In the genomic region with DNA sequence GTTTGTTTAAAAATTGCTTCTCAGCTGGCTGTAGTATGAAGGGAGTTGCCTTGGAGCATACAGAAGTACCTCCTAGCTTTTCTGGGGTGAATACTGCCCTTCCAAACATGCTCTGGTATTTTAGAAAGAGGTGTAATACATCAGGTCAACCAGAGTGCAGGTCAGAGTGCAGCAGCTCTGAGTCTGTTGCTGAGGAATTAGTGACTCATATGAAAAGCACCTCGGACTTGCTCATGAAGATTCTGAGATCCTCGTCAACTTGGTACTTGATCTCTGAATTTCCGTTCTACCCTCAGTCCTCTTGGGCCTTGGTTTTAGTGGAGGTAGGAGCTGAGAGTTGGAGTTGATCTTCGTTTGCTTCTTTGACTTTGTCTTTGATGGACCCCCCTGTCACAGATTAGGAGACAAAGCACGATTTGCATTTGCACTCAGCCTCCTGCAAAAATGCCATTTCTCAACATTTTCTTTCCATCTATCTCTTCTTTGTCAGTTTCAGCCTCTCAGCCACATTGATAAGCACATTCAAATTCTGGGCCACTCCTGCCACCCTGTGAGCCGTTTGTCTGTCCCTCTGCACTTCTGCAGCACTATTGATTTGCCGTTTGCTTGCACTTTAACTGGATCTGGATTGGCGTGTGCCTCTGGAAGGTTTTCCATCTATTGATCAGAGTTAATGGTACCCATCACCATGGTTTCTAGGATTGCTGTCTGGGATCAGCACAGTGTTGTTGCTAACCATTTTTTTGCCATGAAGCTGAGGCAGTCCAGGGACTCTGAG, we compare ENCODE assay signal across 13 cellular contexts.
DNase-seq lines count a peak whose midpoint lies in the region; ATAC-seq and TF ChIP-seq lines count a peak whose summit lies in the region.
"Had no signal": no experiment of that assay in that cellular context is flagged by ENCODE, and none has a peak within 500 bp of the region (broad histone marks: within the 10 kb centered on the region; RNA-seq: fewer than 3 reads in every experiment).

No MANE protein-coding gene starts in this region.

- H3K9me2 ChIP-seq in SK-N-SH, result no peaks in the 10 kb centered on the region

- ATAC-seq in activated CD8-positive, alpha-beta T cell treated with anti-CD3 and anti-CD28 coated beads, Interleukin-2, amount 10 ng/mL, durations not matched to agents 7 days and 5 days, result no peak
- ATAC-seq in Right ventricle myocardium superior (ENCODE audit: poor library complexity), result no peak
- ATAC-seq: body of pancreas had no signal

- H3K9me3 ChIP-seq in SK-N-SH (no peaks in the 10 kb centered on the region), testis (no peaks in the 10 kb centered on the region)
- H3K9me3 ChIP-seq: body of pancreas, thyroid gland had no signal

- H3K27me3 ChIP-seq in SK-N-SH (ENCODE audit: insufficient read depth) (no peaks in the 10 kb centered on the region), rectal smooth muscle tissue (ENCODE audit: control insufficient read depth, insufficient read depth, low read length) (no peaks in the 10 kb centered on the region), testis (no peaks in the 10 kb centered on the region)
- H3K27me3 ChIP-seq: body of pancreas, thyroid gland had no signal

- H3K4me1 ChIP-seq in SK-N-SH (ENCODE audit: control insufficient read depth in 1 of 2, insufficient read depth in 2 of 2, low read depth in 1 of 2, low read length in 1 of 2), result peaks cover 8 to 18% of the 10 kb centered on the region in 2 experiments; a peak in 2 of 4 replicates
- peaks cover 16% of the 10 kb centered on the region for H3K4me1 ChIP-seq in rectal smooth muscle tissue (ENCODE audit: control insufficient read depth, insufficient read depth, low read length)
- H3K4me1 ChIP-seq in testis, result no peaks in the 10 kb centered on the region
- H3K4me1 ChIP-seq: thyroid gland had no signal

- POLR2A ChIA-PET in SK-N-SH (lab: Yijun Ruan, JAX), result interaction anchor here (0.9 kb wide), 1 partner anchor 20 kb away, joined by 4 read pairs; no protein-coding TSS in a partner anchor
- POLR2A ChIA-PET in activated CD8-positive, alpha-beta T cell treated with anti-CD3 and anti-CD28 coated beads, Interleukin-2, amount 10 ng/mL, durations not matched to agents 7 days and 5 days (lab: Charles Lee), result no interaction called here

- peaks cover 29% of the 10 kb centered on the region for H3K27me3 Mint-ChIP-seq in activated CD8-positive, alpha-beta T cell treated with anti-CD3 and anti-CD28 coated beads, Interleukin-2, amount 10 ng/mL, durations not matched to agents 7 days and 5 days (ENCODE audit: low read depth)

- no peaks in the 10 kb centered on the region for H3K9me3 Mint-ChIP-seq in activated CD8-positive, alpha-beta T cell treated with anti-CD3 and anti-CD28 coated beads, Interleukin-2, amount 10 ng/mL, durations not matched to agents 7 days and 5 days (ENCODE audit: insufficient read depth)

- no peaks in the 10 kb centered on the region for H3K36me3 ChIP-seq in SK-N-SH (replicated peaks in 1 of 2; ENCODE audit: control insufficient read depth in 1 of 2, insufficient read depth in 2 of 2, low read length in 1 of 2)
- H3K36me3 ChIP-seq in rectal smooth muscle tissue (ENCODE audit: control insufficient read depth, insufficient read depth, low read length), result no peaks in the 10 kb centered on the region
- no peaks in the 10 kb centered on the region for H3K36me3 ChIP-seq in testis (ENCODE audit: low read depth, missing control alignments)
- H3K36me3 ChIP-seq: thyroid gland had no signal

- H3K79me2 ChIP-seq in SK-N-SH (ENCODE audit: insufficient read depth), result no peaks in the 10 kb centered on the region

- TF ChIP-seq RAD21 in SK-N-SH (IDR thresholded peaks at IDR 0.05; ENCODE audit: low read length), result no peak

- H3K4me3 ChIP-seq in SK-N-SH (ENCODE audit: low read depth in 2 of 2, low read length in 1 of 2), result no peak overlapping the region
- H3K4me3 ChIP-seq in rectal smooth muscle tissue (ENCODE audit: low read length), result peak overlapping the region; percentile 13
- H3K4me3 ChIP-seq in testis, result no peak overlapping the region
- H3K4me3 ChIP-seq: body of pancreas, thyroid gland had no signal

- intact Hi-C loops in testis (cut with DNase I; ENCODE audit: low total_unique reads), result no loop called here
- intact Hi-C loops in Right ventricle myocardium superior (cut with DNase I), result no loop called here

- no peak overlapping the region for H3K9ac ChIP-seq in SK-N-SH
- H3K9ac ChIP-seq in rectal smooth muscle tissue (ENCODE audit: low read length), result no peak overlapping the region

- CTCF ChIA-PET in SK-N-SH (lab: Yijun Ruan, JAX), result interaction anchor here (0.6 to 1.1 kb wide), 2 partner anchors 81 to 232 kb away, joined by 3 read pairs; no protein-coding TSS in a partner anchor
- CTCF ChIA-PET in activated CD8-positive, alpha-beta T cell treated with anti-CD3 and anti-CD28 coated beads, Interleukin-2, amount 10 ng/mL, durations not matched to agents 7 days and 5 days (lab: Charles Lee), result no interaction called here

- no peaks in the 10 kb centered on the region for H4K20me1 ChIP-seq in SK-N-SH (ENCODE audit: insufficient read depth)

- H3F3A ChIP-seq in SK-N-SH (replicated peaks; ENCODE audit: insufficient read depth), result no peaks in the 10 kb centered on the region

- no peak for TF ChIP-seq EP300 in SK-N-SH (IDR thresholded peaks at IDR 0.05; ENCODE audit: borderline replicate concordance in 1 of 2, low read depth in 1 of 2, low read length in 1 of 2)

- WGBS in SK-N-SH (ENCODE audit: low lambda C conversion rate), result 48% methylated on average over 8 of the region's 8 CpGs
- WGBS in testis, 2 donors, result 74% methylated on average over 8 of the region's 8 CpGs

- H2AFZ ChIP-seq in SK-N-SH (ENCODE audit: low read depth), result peak overlapping the region; percentile 30

- no peaks in the 10 kb centered on the region for H3K36me3 Mint-ChIP-seq in activated CD8-positive, alpha-beta T cell treated with anti-CD3 and anti-CD28 coated beads, Interleukin-2, amount 10 ng/mL, durations not matched to agents 7 days and 5 days (ENCODE audit: low read depth)

- TF ChIP-seq POLR2A in testis (IDR thresholded peaks at IDR 0.05), result no peak

- H3K27ac Mint-ChIP-seq in activated CD8-positive, alpha-beta T cell treated with anti-CD3 and anti-CD28 coated beads, Interleukin-2, amount 10 ng/mL, durations not matched to agents 7 days and 5 days, result no peak overlapping the region

- H3K27ac ChIP-seq in SK-N-SH (ENCODE audit: low read depth in 2 of 2, low read length in 1 of 2), result peak overlapping the region in 1 of 2 experiments; percentile 22; a peak in 2 of 4 replicates
- no peak overlapping the region for H3K27ac ChIP-seq in rectal smooth muscle tissue (ENCODE audit: low read depth, low read length)
- no peak overlapping the region for H3K27ac ChIP-seq in testis
- H3K27ac ChIP-seq: body of pancreas, thyroid gland had no signal

- H3K4me2 ChIP-seq in SK-N-SH, result peak overlapping the region; percentile 17

- peaks cover 3% of the 10 kb centered on the region for H3K4me1 Mint-ChIP-seq in activated CD8-positive, alpha-beta T cell treated with anti-CD3 and anti-CD28 coated beads, Interleukin-2, amount 10 ng/mL, durations not matched to agents 7 days and 5 days (ENCODE audit: low read depth)

- H3K4me3 Mint-ChIP-seq in activated CD8-positive, alpha-beta T cell treated with anti-CD3 and anti-CD28 coated beads, Interleukin-2, amount 10 ng/mL, durations not matched to agents 7 days and 5 days, result no peak overlapping the region

- peak; percentile 51 for DNase-seq in GM04503 (ENCODE audit: low read depth)
- DNase-seq in SK-N-SH, result no peak
- peak; percentile 59 for DNase-seq in fibroblast of the conjunctiva (ENCODE audit: low read depth)
- no peak for DNase-seq in activated CD8-positive, alpha-beta T cell treated with anti-CD3 and anti-CD28 coated beads, Interleukin-2, amount 10 ng/mL, durations not matched to agents 7 days and 5 days
- DNase-seq in testis, result no peak
- DNase-seq in NCI-H446 treated with DMSO at 0.1 percent for 48 hours (lab: John Stamatoyannopoulos, UW), result no peak
- DNase-seq in Right ventricle myocardium superior, result no peak
- DNase-seq: activated CD4-positive, alpha-beta T cell treated with anti-CD3 and anti-CD28 coated beads for 48 hours; body of pancreas; kidney; NCI-H524; thyroid gland had no signal

- TF ChIP-seq CTCF in SK-N-SH (IDR thresholded peaks at IDR 0.05), result no peak
- no peak for TF ChIP-seq CTCF in testis (IDR thresholded peaks at IDR 0.05)

TF ChIP-seq in SK-N-SH, 30 proteins besides CTCF, POLR2A, EP300 and RAD21:
- peak; percentile 60 for TF ChIP-seq JUND (IDR thresholded peaks at IDR 0.05)
- no peak for TF ChIP-seq EZH2phosphoT487 (IDR thresholded peaks at IDR 0.05; ENCODE audit: borderline replicate concordance, low read depth)
- no peak for TF ChIP-seq GABPA (IDR thresholded peaks at IDR 0.05; ENCODE audit: low read depth)
- no peak for TF ChIP-seq GATA2 (CRISPR knock-in tag; IDR thresholded peaks at IDR 0.05)
- peak; percentile 37; the same call in 1 of the 2 replicates for TF ChIP-seq TCF12 (IDR thresholded peaks at IDR 0.05)
- TF ChIP-seq RXRA (IDR thresholded peaks at IDR 0.05; ENCODE audit: borderline replicate concordance, low read depth), result peak; percentile 94
- peak; percentile 81 for TF ChIP-seq FOSL2 (IDR thresholded peaks at IDR 0.05; ENCODE audit: borderline replicate concordance, low read depth)
- no peak for TF ChIP-seq ZBTB33 (IDR thresholded peaks at IDR 0.05; ENCODE audit: borderline replicate concordance, low read depth)
- no peak for TF ChIP-seq MXI1 (IDR thresholded peaks at IDR 0.05; ENCODE audit: low read depth, low read length)

Comparison
In these comparisons a context has a peak if more than half of its experiments do, and no peak if none do; other contexts are left out.
1. DNase-seq: peak in GM04503 (single experiment) and fibroblast of the conjunctiva (single experiment); none in SK-N-SH (single experiment), activated CD8-positive, alpha-beta T cell treated with anti-CD3 and anti-CD28 coated beads, Interleukin-2, amount 10 ng/mL, durations not matched to agents 7 days and 5 days (single experiment), testis (single experiment), NCI-H446 treated with DMSO at 0.1 percent for 48 hours (single experiment) and Right ventricle myocardium superior (single experiment).